In the genomic region with DNA sequence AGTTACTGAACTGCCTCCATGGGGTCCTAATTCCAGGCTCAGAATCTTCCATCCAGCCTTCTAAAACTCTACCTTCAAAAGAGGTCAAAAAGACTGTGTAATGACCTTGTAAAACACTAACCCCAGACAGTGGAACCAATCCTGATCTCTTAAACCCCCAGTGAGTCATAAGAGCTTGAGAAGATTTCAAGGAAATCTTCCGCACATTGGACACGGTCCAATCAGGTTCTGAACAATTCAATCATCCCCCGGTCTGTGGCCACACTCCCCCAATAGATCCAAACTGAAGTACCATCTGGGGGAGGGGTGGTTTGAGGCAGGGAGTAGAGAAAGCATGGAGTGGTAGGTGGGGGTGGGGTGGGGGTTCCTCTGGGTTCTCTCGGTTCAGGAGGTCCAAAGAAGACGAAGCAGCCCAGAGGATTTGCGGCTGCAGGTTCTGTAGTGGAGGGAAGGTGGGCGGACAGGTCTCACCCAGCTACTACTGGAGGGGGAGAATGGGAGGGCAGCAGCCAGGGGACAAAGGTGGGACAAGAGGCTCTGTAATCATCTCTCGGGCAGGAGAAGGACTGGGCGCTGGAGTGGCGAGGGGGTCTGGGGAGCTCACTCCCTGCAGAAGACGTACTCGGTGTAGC, we compare ENCODE assay signal across 8 cellular contexts. TPM values are rescaled to one million over a fixed set of nuclear protein-coding genes. Genes with fewer than 3 reads are reported as not detected.
A peak's percentile ranks its signal among the peaks of the same experiment; 100 is the strongest.
DNase-seq lines count a peak whose midpoint lies in the region; ATAC-seq and TF ChIP-seq lines count a peak whose summit lies in the region.

No MANE protein-coding gene starts in this region.

- no peak for DNase-seq in activated T-cell treated with anti-CD3 and anti-CD28 coated beads, Interleukin-2, amount 50 U/mL, for 72 hours
- DNase-seq in activated T-cell treated with anti-CD3 and anti-CD28 coated beads, Interleukin-2, amount 50 U/mL, for 1 hour, result no peak
- DNase-seq in tibial nerve (ENCODE audit: low spot score in 2 of 2) (peak in 1 of 2 donors; percentile 17), NCI-H2081 (lab: John Stamatoyannopoulos, UW) (no peak), COLO829 (ENCODE audit: low spot score) (no peak)
- DNase-seq in stimulated activated CD4-positive, alpha-beta T cell treated with anti-CD3 and anti-CD28 coated beads, Interleukin-4, amount 100 ng/mL, for 4 hours, result no peak

- H3K27ac ChIP-seq in angular gyrus (ENCODE audit: low read depth, low read length) (peak overlapping the region; percentile 73), layer of hippocampus (ENCODE audit: low read depth, low read length) (peak overlapping the region; percentile 78), tibial nerve (peak overlapping the region; percentile 81 to 98 (median 92))

- WGBS in tibial nerve, 2 donors, result 2 to 8% methylated on average over 10 to 12 of the region's 12 CpGs

- no peaks in the 10 kb centered on the region for H3K36me3 ChIP-seq in tibial nerve

- H3K36me3 Mint-ChIP-seq in activated T-cell treated with anti-CD3 and anti-CD28 coated beads, Interleukin-2, amount 50 U/mL, for 72 hours (ENCODE audit: insufficient read depth in 2 of 2), result no peaks in the 10 kb centered on the region

- H3K4me1 Mint-ChIP-seq in activated T-cell treated with anti-CD3 and anti-CD28 coated beads, Interleukin-2, amount 50 U/mL, for 72 hours (ENCODE audit: low read depth), result peaks cover 47% of the 10 kb centered on the region

- H3K9me3 Mint-ChIP-seq in activated T-cell treated with anti-CD3 and anti-CD28 coated beads, Interleukin-2, amount 50 U/mL, for 72 hours, result no peaks in the 10 kb centered on the region

- H3K4me1 ChIP-seq in tibial nerve, result peaks cover 0 to 55% (median 12%) of the 10 kb centered on the region in 4 donors

- ATAC-seq in activated T-cell treated with anti-CD3 and anti-CD28 coated beads, Interleukin-2, amount 50 U/mL, for 72 hours (replicated peaks in 1 of 2), result no peak

- no peak for TF ChIP-seq POLR2A in tibial nerve (IDR thresholded peaks at IDR 0.05)

- no peaks in the 10 kb centered on the region for H3K9me3 ChIP-seq in tibial nerve

- H3K27ac Mint-ChIP-seq in activated T-cell treated with anti-CD3 and anti-CD28 coated beads, Interleukin-2, amount 50 U/mL, for 72 hours, result peak overlapping the region; percentile 63

- H3K27me3 Mint-ChIP-seq in activated T-cell treated with anti-CD3 and anti-CD28 coated beads, Interleukin-2, amount 50 U/mL, for 72 hours (ENCODE audit: low read depth), result peaks cover 17% of the 10 kb centered on the region

- no peak for TF ChIP-seq EP300 in tibial nerve (IDR thresholded peaks at IDR 0.05)

- peak overlapping the region; percentile 87 to 90 for H3K4me3 Mint-ChIP-seq in activated T-cell treated with anti-CD3 and anti-CD28 coated beads, Interleukin-2, amount 50 U/mL, for 72 hours

- TF ChIP-seq CTCF in tibial nerve (IDR thresholded peaks at IDR 0.05), result no peak

- no peaks in the 10 kb centered on the region for H3K27me3 ChIP-seq in layer of hippocampus (ENCODE audit: control insufficient read depth, insufficient read depth, low read length)
- H3K27me3 ChIP-seq in tibial nerve, result no peaks in the 10 kb centered on the region

- H3K4me3 ChIP-seq in tibial nerve, result peak overlapping the region; percentile 73 to 95 (median 82)

RNA-seq across cellular contexts. Expression of gene KCTD12, which starts 1.5 kb away (rescaled TPM):
- 1 to 10 TPM; 3.3 to 6.6 TPM for total RNA-seq in activated T-cell treated with anti-CD3 and anti-CD28 coated beads, Interleukin-2, amount 50 U/mL, for 72 hours
- total RNA-seq in tibial nerve, result 100 to 1,000 TPM; 126 to 217 (median 159) TPM

Comparison
In these comparisons a context has a peak if more than half of its experiments do, and no peak if none do; other contexts are left out.
1. RNA of gene KCTD12, which starts 1.5 kb away (total RNA-seq): 126 to 217 TPM in tibial nerve; 3.3 to 6.6 TPM in activated T-cell treated with anti-CD3 and anti-CD28 coated beads, Interleukin-2, amount 50 U/mL, for 72 hours; every median in the first group is over 10 times any median in the second.
2. Peak in every context shown above with its lines, with median percentiles within 50 percentile points of each other: H3K27ac ChIP-seq.